ENCODE assay signal across 1 cellular context in the genomic region with DNA sequence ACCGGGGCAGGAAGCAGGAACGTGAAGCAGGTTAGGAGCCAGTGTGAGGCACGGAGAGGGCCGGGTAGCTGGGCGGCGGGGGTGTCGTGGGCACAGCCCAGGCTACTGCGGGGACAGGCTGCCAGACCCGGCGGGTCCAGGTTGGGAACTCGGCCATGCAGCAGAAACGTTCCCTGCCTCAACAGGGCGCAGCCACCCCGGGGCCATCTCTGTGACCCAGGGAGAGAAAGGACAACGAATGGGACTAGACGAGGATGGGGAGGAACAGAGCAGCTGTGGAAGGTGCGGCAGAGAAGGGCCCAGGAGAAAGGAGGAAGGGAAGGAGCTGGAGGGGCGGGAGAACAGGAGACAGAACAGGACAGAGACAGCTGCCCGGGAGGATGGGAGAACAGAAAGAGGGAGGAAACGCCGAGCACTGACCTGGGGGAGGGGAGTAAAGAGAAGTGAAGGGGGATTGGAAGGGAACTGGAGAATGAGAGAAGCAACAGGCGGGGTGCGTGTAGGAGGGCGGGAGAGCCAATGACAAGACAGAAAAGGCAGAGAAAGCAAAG.
TF ChIP-seq lines count a peak whose summit lies in the region.

No MANE protein-coding gene starts in this region.

TF ChIP-seq in GM23338, 12 proteins besides CTCF, POLR2A, EP300 and RAD21:
- TF ChIP-seq CREB1 (CRISPR knock-in tag; IDR thresholded peaks at IDR 0.05; ENCODE audit: low read depth) (no peak), JUNB (IDR thresholded peaks at IDR 0.05; ENCODE audit: unreplicated experiment) (no peak), EZH2phosphoT487 (IDR thresholded peaks at IDR 0.05; ENCODE audit: unreplicated experiment) (no peak), ZNF114 (CRISPR knock-in tag; IDR thresholded peaks at IDR 0.05) (no peak), EZH2 (IDR thresholded peaks at IDR 0.05; ENCODE audit: low read depth, unreplicated experiment) (no peak), REST (IDR thresholded peaks at IDR 0.05; ENCODE audit: unreplicated experiment) (no peak)
- TF ChIP-seq, protein P1, sequence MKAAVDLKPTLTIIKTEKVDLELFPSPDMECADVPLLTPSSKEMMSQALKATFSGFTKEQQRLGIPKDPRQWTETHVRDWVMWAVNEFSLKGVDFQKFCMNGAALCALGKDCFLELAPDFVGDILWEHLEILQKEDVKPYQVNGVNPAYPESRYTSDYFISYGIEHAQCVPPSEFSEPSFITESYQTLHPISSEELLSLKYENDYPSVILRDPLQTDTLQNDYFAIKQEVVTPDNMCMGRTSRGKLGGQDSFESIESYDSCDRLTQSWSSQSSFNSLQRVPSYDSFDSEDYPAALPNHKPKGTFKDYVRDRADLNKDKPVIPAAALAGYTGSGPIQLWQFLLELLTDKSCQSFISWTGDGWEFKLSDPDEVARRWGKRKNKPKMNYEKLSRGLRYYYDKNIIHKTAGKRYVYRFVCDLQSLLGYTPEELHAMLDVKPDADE (IDR thresholded peaks at IDR 0.05): no peak
- TF ChIP-seq, protein P2, sequence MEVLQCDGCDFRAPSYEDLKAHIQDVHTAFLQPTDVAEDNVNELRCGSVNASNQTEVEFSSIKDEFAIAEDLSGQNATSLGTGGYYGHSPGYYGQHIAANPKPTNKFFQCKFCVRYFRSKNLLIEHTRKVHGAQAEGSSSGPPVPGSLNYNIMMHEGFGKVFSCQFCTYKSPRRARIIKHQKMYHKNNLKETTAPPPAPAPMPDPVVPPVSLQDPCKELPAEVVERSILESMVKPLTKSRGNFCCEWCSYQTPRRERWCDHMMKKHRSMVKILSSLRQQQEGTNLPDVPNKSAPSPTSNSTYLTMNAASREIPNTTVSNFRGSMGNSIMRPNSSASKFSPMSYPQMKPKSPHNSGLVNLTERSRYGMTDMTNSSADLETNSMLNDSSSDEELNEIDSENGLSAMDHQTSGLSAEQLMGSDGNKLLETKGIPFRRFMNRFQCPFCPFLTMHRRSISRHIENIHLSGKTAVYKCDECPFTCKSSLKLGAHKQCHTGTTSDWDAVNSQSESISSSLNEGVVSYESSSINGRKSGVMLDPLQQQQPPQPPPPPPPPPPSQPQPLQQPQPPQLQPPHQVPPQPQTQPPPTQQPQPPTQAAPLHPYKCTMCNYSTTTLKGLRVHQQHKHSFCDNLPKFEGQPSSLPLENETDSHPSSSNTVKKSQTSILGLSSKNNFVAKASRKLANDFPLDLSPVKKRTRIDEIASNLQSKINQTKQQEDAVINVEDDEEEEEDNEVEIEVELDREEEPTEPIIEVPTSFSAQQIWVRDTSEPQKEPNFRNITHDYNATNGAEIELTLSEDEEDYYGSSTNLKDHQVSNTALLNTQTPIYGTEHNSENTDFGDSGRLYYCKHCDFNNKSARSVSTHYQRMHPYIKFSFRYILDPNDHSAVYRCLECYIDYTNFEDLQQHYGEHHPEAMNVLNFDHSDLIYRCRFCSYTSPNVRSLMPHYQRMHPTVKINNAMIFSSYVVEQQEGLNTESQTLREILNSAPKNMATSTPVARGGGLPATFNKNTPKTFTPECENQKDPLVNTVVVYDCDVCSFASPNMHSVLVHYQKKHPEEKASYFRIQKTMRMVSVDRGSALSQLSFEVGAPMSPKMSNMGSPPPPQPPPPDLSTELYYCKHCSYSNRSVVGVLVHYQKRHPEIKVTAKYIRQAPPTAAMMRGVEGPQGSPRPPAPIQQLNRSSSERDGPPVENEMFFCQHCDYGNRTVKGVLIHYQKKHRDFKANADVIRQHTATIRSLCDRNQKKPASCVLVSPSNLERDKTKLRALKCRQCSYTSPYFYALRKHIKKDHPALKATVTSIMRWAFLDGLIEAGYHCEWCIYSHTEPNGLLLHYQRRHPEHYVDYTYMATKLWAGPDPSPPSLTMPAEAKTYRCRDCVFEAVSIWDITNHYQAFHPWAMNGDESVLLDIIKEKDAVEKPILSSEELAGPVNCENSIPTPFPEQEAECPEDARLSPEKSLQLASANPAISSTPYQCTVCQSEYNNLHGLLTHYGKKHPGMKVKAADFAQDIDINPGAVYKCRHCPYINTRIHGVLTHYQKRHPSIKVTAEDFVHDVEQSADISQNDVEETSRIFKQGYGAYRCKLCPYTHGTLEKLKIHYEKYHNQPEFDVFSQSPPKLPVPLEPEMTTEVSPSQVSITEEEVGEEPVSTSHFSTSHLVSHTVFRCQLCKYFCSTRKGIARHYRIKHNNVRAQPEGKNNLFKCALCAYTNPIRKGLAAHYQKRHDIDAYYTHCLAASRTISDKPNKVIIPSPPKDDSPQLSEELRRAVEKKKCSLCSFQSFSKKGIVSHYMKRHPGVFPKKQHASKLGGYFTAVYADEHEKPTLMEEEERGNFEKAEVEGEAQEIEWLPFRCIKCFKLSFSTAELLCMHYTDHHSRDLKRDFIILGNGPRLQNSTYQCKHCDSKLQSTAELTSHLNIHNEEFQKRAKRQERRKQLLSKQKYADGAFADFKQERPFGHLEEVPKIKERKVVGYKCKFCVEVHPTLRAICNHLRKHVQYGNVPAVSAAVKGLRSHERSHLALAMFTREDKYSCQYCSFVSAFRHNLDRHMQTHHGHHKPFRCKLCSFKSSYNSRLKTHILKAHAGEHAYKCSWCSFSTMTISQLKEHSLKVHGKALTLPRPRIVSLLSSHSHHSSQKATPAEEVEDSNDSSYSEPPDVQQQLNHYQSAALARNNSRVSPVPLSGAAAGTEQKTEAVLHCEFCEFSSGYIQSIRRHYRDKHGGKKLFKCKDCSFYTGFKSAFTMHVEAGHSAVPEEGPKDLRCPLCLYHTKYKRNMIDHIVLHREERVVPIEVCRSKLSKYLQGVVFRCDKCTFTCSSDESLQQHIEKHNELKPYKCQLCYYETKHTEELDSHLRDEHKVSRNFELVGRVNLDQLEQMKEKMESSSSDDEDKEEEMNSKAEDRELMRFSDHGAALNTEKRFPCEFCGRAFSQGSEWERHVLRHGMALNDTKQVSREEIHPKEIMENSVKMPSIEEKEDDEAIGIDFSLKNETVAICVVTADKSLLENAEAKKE (CRISPR knock-in tag; IDR thresholded peaks at IDR 0.05): no peak
